16 cellular contexts compared by ENCODE assay signal in genomic region chr5:178201221-178201926, GRCh38.
DNase-seq lines count a peak whose midpoint lies in the region; ATAC-seq and TF ChIP-seq lines count a peak whose summit lies in the region.
"Had no signal": no experiment of that assay in that cellular context is flagged by ENCODE, and none has a peak within 500 bp of the region (broad histone marks: within the 10 kb centered on the region; RNA-seq: fewer than 3 reads in every experiment).

No MANE protein-coding gene starts in this region.

- no peak for TF ChIP-seq CTCF in RWPE2 (IDR thresholded peaks at IDR 0.05; ENCODE audit: poor library complexity, severe bottlenecking)

- ATAC-seq in RWPE2 (ENCODE audit: low read depth) (no peak), HG02973 (IDR thresholded peaks at IDR 0.05; ENCODE audit: unreplicated experiment) (no peak)
- ATAC-seq: lower lobe of right lung; pancreas; right lobe of liver; stimulated activated effector memory CD8-positive, alpha-beta T cell treated with anti-CD3 and anti-CD28 coated beads, Interleukin-12 subunit alpha, Interleukin-12 subunit beta, amount 100 ng/mL, for 72 hours had no signal

- H3K4me3 ChIP-seq in RWPE2 (ENCODE audit: severe bottlenecking) = no peak overlapping the region
- H3K4me3 ChIP-seq: lower lobe of right lung, pancreas, right lobe of liver, thoracic aorta had no signal

- H3K36me3 ChIP-seq in RWPE2 (ENCODE audit: low read depth) = peaks cover 11% of the 10 kb centered on the region
- H3K36me3 ChIP-seq: pancreas, thoracic aorta had no signal

- H3K4me1 ChIP-seq in RWPE2 (ENCODE audit: insufficient read depth, poor library complexity, severe bottlenecking) = peaks cover 17% of the 10 kb centered on the region

- in situ Hi-C loops in ACHN (cut with HindIII; ENCODE audit: low pct_ligation_motif_present, low pct_unique_long_range_greater_than_20kb, low sequenced_read_pairs) = no loop called here

- no peaks in the 10 kb centered on the region for H3K27me3 ChIP-seq in RWPE2 (ENCODE audit: insufficient read depth, poor library complexity, severe bottlenecking)
- H3K27me3 ChIP-seq: pancreas, right lobe of liver had no signal

- no peaks in the 10 kb centered on the region for H3K9me3 ChIP-seq in RWPE2 (ENCODE audit: severe bottlenecking)
- H3K9me3 ChIP-seq: lower lobe of right lung, pancreas, right lobe of liver, thoracic aorta had no signal

- H3K27ac ChIP-seq in RWPE2 (ENCODE audit: poor library complexity, severe bottlenecking) = no peak overlapping the region
- H3K27ac ChIP-seq: lower lobe of right lung, pancreas, right lobe of liver, thoracic aorta had no signal

- DNase-seq in ACHN (peak; percentile 24), EH (ENCODE audit: low read depth) (peak; percentile 60), RWPE2 (ENCODE audit: low spot score) (peak; percentile 19), islet precursor cell (peak; percentile 36), NCI-H524 treated with DMSO at 0.1 percent for 48 hours (lab: John Stamatoyannopoulos, UW) (no peak), NCI-H526 treated with DMSO at 0.1 percent for 48 hours (lab: John Stamatoyannopoulos, UW) (no peak)
- no peak for DNase-seq in activated T-cell treated with anti-CD3 and anti-CD28 coated beads, Interleukin-2, amount 50 U/mL, for 1 hour
- DNase-seq: activated CD4-positive, alpha-beta T cell treated with anti-CD3 and anti-CD28 coated beads for 4 hours; activated CD8-positive, alpha-beta memory T cell treated with anti-CD3 and anti-CD28 coated beads, Interleukin-2, amount 50 U/mL, for 4 hours; activated naive CD4-positive, alpha-beta T cell; lower lobe of right lung; pancreas had no signal

Comparison
In these comparisons a context has a peak if more than half of its experiments do, and no peak if none do; other contexts are left out.
1. DNase-seq: peak in ACHN (single experiment), EH (single experiment), RWPE2 (single experiment) and islet precursor cell (single experiment); none in NCI-H524 treated with DMSO at 0.1 percent for 48 hours (single experiment), NCI-H526 treated with DMSO at 0.1 percent for 48 hours (single experiment) and activated T-cell treated with anti-CD3 and anti-CD28 coated beads, Interleukin-2, amount 50 U/mL, for 1 hour (single experiment).